ENCODE assay signal across 14 cellular contexts in genomic region chr11:64713781-64714363, GRCh38. TPM values are rescaled to one million over a fixed set of nuclear protein-coding genes. Genes with fewer than 3 reads are reported as not detected.
A peak's percentile ranks its signal among the peaks of the same experiment; 100 is the strongest.
DNase-seq lines count a peak whose midpoint lies in the region; ATAC-seq and TF ChIP-seq lines count a peak whose summit lies in the region.
"Had no signal": no experiment of that assay in that cellular context is flagged by ENCODE, and none has a peak within 500 bp of the region (broad histone marks: within the 10 kb centered on the region; RNA-seq: fewer than 3 reads in every experiment).

No MANE protein-coding gene starts in this region.

- H3K9me3 ChIP-seq in iPS-18c (ENCODE audit: control insufficient read depth, insufficient read depth, low read length) (no peaks in the 10 kb centered on the region), smooth muscle cell (replicated peaks; ENCODE audit: low read depth) (no peaks in the 10 kb centered on the region)
- H3K9me3 ChIP-seq: gastrocnemius medialis, ovary had no signal

- no peak overlapping the region for H3K27ac Mint-ChIP-seq in T-helper 2 cell treated with Interferon-gamma antibody and Interleukin-4, amounts not matched to agents 5 μg/mL and 100 μg/mL, for 36 hours
- no peak overlapping the region for H3K27ac Mint-ChIP-seq in T-cell

- peaks cover 52% of the 10 kb centered on the region for H3K27me3 ChIP-seq in smooth muscle cell (ENCODE audit: low read depth)
- H3K27me3 ChIP-seq: ovary had no signal

- 8% methylated on average over 25 of the region's 39 CpGs for WGBS in smooth muscle cell (ENCODE audit: low lambda C conversion rate)

- TF ChIP-seq CTCF in smooth muscle cell (IDR thresholded peaks at IDR 0.05; ENCODE audit: borderline replicate concordance, insufficient read depth, poor library complexity, severe bottlenecking) = no peak

- H3K4me2 ChIP-seq in smooth muscle cell = peak overlapping the region; percentile 71

- peak in 1 of 4 experiments; percentile 7 for ATAC-seq in T-cell (replicated peaks in 1 of 4)
- ATAC-seq in GM19397 (IDR thresholded peaks at IDR 0.05; ENCODE audit: unreplicated experiment) = no peak
- ATAC-seq: gastrocnemius medialis had no signal

- H3K4me3 ChIP-seq in iPS-18c (ENCODE audit: insufficient read depth, low read depth, low read length) = peak overlapping the region; percentile 44; the same call in 1 of the 2 replicates
- no peak overlapping the region for H3K4me3 ChIP-seq in smooth muscle cell
- H3K4me3 ChIP-seq: gastrocnemius medialis, ovary had no signal

- POLR2A ChIA-PET in T-cell (lab: Charles Lee) = no interaction called here

- no peak overlapping the region for H2AFZ ChIP-seq in smooth muscle cell (ENCODE audit: low read depth)

- H3K79me2 ChIP-seq in smooth muscle cell (ENCODE audit: low read depth) = no peaks in the 10 kb centered on the region

- no peak for DNase-seq in T-helper 2 cell treated with Interferon-gamma antibody and Interleukin-4, amounts not matched to agents 5 μg/mL and 100 μg/mL, for 36 hours (ENCODE audit: low spot score)
- DNase-seq in T-helper 2 cell (no peak), T-cell (no peak), smooth muscle cell (lab: John Stamatoyannopoulos, UW; ENCODE audit: unreplicated experiment) (no peak), NK-92 (lab: John Stamatoyannopoulos, UW; ENCODE audit: unreplicated experiment) (no peak), HuH-7 (ENCODE audit: low spot score) (no peak)
- DNase-seq: gastrocnemius medialis, HCEC 1CT, SHP77 had no signal

- peaks cover 6% of the 10 kb centered on the region for H3K4me1 Mint-ChIP-seq in T-helper 2 cell treated with Interferon-gamma antibody and Interleukin-4, amounts not matched to agents 5 μg/mL and 100 μg/mL, for 36 hours (ENCODE audit: low read depth)
- peaks cover 13 to 25% (median 19%) of the 10 kb centered on the region in 3 donors for H3K4me1 Mint-ChIP-seq in T-cell

- CTCF ChIA-PET in T-cell (lab: Charles Lee) = no interaction called here

- H3K27ac ChIP-seq in smooth muscle cell (ENCODE audit: low read depth) = no peak overlapping the region
- H3K27ac ChIP-seq: gastrocnemius medialis, ovary had no signal

- H3K36me3 Mint-ChIP-seq in T-helper 2 cell treated with Interferon-gamma antibody and Interleukin-4, amounts not matched to agents 5 μg/mL and 100 μg/mL, for 36 hours (ENCODE audit: low read depth) = no peaks in the 10 kb centered on the region
- no peaks in the 10 kb centered on the region for H3K36me3 Mint-ChIP-seq in T-cell

- H3K4me3 Mint-ChIP-seq in T-helper 2 cell treated with Interferon-gamma antibody and Interleukin-4, amounts not matched to agents 5 μg/mL and 100 μg/mL, for 36 hours = peak overlapping the region; percentile 1
- peak overlapping the region in 2 of 3 donors; percentile 24 to 65 for H3K4me3 Mint-ChIP-seq in T-cell

- peaks cover 82% of the 10 kb centered on the region for H3K27me3 Mint-ChIP-seq in T-helper 2 cell treated with Interferon-gamma antibody and Interleukin-4, amounts not matched to agents 5 μg/mL and 100 μg/mL, for 36 hours (ENCODE audit: low read depth)
- H3K27me3 Mint-ChIP-seq in T-cell = peaks cover 65 to 81% of the 10 kb centered on the region in 2 donors

- H3F3A ChIP-seq in smooth muscle cell (ENCODE audit: low read depth) = no peaks in the 10 kb centered on the region

- H3K9ac ChIP-seq in smooth muscle cell (ENCODE audit: low read depth) = no peak overlapping the region

- no peaks in the 10 kb centered on the region for H4K20me1 ChIP-seq in smooth muscle cell (ENCODE audit: low read depth)

- no peaks in the 10 kb centered on the region for H3K4me1 ChIP-seq in smooth muscle cell (ENCODE audit: low read depth)
- H3K4me1 ChIP-seq: gastrocnemius medialis had no signal

- H3K9me3 Mint-ChIP-seq in T-helper 2 cell treated with Interferon-gamma antibody and Interleukin-4, amounts not matched to agents 5 μg/mL and 100 μg/mL, for 36 hours = no peaks in the 10 kb centered on the region
- H3K9me3 Mint-ChIP-seq in T-cell = no peaks in the 10 kb centered on the region

- H3K36me3 ChIP-seq in smooth muscle cell (ENCODE audit: low read depth) = no peaks in the 10 kb centered on the region
- H3K36me3 ChIP-seq: gastrocnemius medialis, ovary had no signal

RNA-seq across cellular contexts. Expression of gene NRXN2, which starts 9.1 kb away (rescaled TPM):
- under 1 TPM in 3 of 5 donors, not detected in 2; 0.43 to 0.70 (median 0.47) TPM for total RNA-seq in T-cell
- total RNA-seq in smooth muscle cell = 0.13 and 1.4 TPM in 2 replicates
- 1.7 and 2.6 TPM in 2 replicates for polyA plus RNA-seq in smooth muscle cell
- polyA plus RNA-seq: AG04450 had no signal

RNA-seq across cellular contexts. Expression of gene RASGRP2, which starts 30.1 kb away (rescaled TPM):
- total RNA-seq in T-cell = 100 to 1,000 TPM; 574 to 767 (median 656) TPM
- total RNA-seq in smooth muscle cell = 0.40 and 2.9 TPM in 2 replicates
- polyA plus RNA-seq in smooth muscle cell = 0.78 and 3.6 TPM in 2 replicates
- total RNA-seq: HT1080 had no signal

RNA-seq across cellular contexts. Expression of gene PYGM, which starts 45.9 kb away (rescaled TPM):
- total RNA-seq in T-cell (10 to 100 TPM in 1 of 5 donors, 1 to 10 TPM in 4; 7.4 to 34.7 (median 8.5) TPM), smooth muscle cell (0.58 and 2.2 TPM in 2 replicates)
- 1.1 and 2.0 TPM in 2 replicates for polyA plus RNA-seq in smooth muscle cell

Comparison
In these comparisons a context has a peak if more than half of its experiments do, and no peak if none do; other contexts are left out.
1. RNA of gene RASGRP2, which starts 30.1 kb away (total RNA-seq): 574 to 767 TPM in T-cell; 0.40 to 2.9 TPM in smooth muscle cell; every median in the first group is over 100 times any median in the second.